In the genomic region with DNA sequence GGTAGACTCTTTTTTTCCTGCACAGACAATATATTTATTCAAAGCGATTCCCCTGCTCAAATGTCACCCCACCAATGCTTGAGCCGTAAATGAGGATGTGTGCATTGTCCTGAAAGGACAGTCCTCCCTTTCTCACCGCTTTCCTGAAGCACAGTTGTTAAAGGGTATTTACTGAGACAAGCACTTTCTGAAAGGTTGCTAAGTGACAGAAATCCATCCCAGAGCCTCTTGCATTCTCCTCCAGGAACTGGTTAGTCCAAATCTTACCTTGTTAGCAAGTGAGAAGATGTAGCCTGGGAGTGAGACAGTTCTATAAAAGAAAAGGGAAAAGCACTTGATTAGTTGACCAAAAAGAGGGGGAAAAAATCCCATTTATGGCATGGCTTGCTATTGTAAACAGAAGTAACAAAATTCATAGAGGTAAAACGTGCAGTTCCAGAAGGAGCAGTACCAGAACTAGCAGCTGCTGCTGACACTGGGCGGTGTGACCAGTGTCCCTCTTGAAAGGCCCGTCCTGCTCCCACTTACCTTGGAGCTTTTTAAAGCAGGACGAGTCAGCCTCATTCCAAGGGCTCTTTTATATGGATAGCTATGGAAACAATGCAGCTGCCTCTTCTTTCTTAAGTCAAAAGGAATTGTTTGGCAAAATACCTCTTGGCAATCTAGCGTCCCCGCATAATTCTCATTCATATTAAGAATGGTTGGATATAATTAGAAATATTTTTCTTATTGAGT, we compare ENCODE assay signal across 34 cellular contexts. TPM values are rescaled to one million over a fixed set of nuclear protein-coding genes. Genes with fewer than 3 reads are reported as not detected.
DNase-seq lines count a peak whose midpoint lies in the region; ATAC-seq and TF ChIP-seq lines count a peak whose summit lies in the region.
"Had no signal": no experiment of that assay in that cellular context is flagged by ENCODE, and none has a peak within 500 bp of the region (broad histone marks: within the 10 kb centered on the region; RNA-seq: fewer than 3 reads in every experiment).

A gene (minus strand): TSS at position 551 of the 735 bp plus-strand sequence. CDS start 1,738 bp downstream, outside the sequence.

- no peak within 1 kb of the TSS for H2AFZ ChIP-seq in H9 (ENCODE audit: low read length)

- H3K14ac ChIP-seq in H9 (ENCODE audit: insufficient read depth, low read length): no peak within 1 kb of the TSS

- intact Hi-C loops in gastrocnemius medialis (cut with DNase I; ENCODE audit: low total_unique reads) (loop anchor here (2.0 kb wide), 1 partner anchor 64 kb away; no protein-coding TSS in a partner anchor), upper lobe of right lung (cut with DNase I) (no loop called here)

- H4K20me1 ChIP-seq in H9 (ENCODE audit: control insufficient read depth, insufficient read depth, insufficient read length): no peaks in the 10 kb centered on the region

- H3K79me1 ChIP-seq in H9 (ENCODE audit: insufficient read depth, low read depth, low read length, poor library complexity, severe bottlenecking): no peaks in the 10 kb centered on the region

- TF ChIP-seq CTCF in H9 (conservative IDR thresholded peaks at IDR 0.05) (no peak), endodermal cell (conservative IDR thresholded peaks at IDR 0.05) (no peak), gastrocnemius medialis (IDR thresholded peaks at IDR 0.05 in 4 of 5, conservative IDR thresholded peaks at IDR 0.05 in 1 of 5) (no peak), upper lobe of right lung (IDR thresholded peaks at IDR 0.05) (no peak)

- H3K4me3 Mint-ChIP-seq in H9 (peak within 1 kb of the TSS; percentile 22 to 26; a peak in 3 of 5 replicates), endodermal cell (no peak within 1 kb of the TSS)
- H3K4me3 Mint-ChIP-seq: activated naive CD4-positive, alpha-beta T cell treated with anti-CD3 and anti-CD28 coated beads, Interleukin-2, amount 50 U/mL, for 24 hours; CD14-positive monocyte; mesothelial cell of epicardium; naive thymus-derived CD4-positive, alpha-beta T cell had no signal

- H3K27me3 Mint-ChIP-seq in H9 (ENCODE audit: low read depth) (no peaks in the 10 kb centered on the region), endodermal cell (ENCODE audit: insufficient read depth) (no peaks in the 10 kb centered on the region)

- H3K23ac ChIP-seq in H9 (ENCODE audit: insufficient read length, low read depth, low read length): no peak within 1 kb of the TSS

- no peak within 1 kb of the TSS for H2BK5ac ChIP-seq in H9 (ENCODE audit: insufficient read length, low read length)

- no peak within 1 kb of the TSS for H3K56ac ChIP-seq in H9 (ENCODE audit: insufficient read length, low read depth, low read length)

- H3K9me3 Mint-ChIP-seq in H9 (no peaks in the 10 kb centered on the region; a peak in 1 of 5 replicates), endodermal cell (no peaks in the 10 kb centered on the region)
- H3K9me3 Mint-ChIP-seq: mesothelial cell of epicardium had no signal

- in situ Hi-C loops in gastrocnemius medialis (cut with MboI; ENCODE audit: low sequenced_read_pairs in 4 of 4): no loop called here

- no peak within 1 kb of the TSS for H4K91ac ChIP-seq in H9 (ENCODE audit: insufficient read length, low read depth, low read length)

- H2BK15ac ChIP-seq in H9 (ENCODE audit: low read depth, low read length): no peak within 1 kb of the TSS

- H3K4me2 ChIP-seq in H9 (ENCODE audit: insufficient read depth, insufficient read length, low read length): peak within 1 kb of the TSS; percentile 9

- no peak within 1 kb of the TSS for H3K9ac ChIP-seq in H9 (ENCODE audit: extremely low read depth, insufficient read length, low read length)
- no peak within 1 kb of the TSS for H3K9ac ChIP-seq in endodermal cell (ENCODE audit: extremely low read depth, low read length, poor library complexity, severe bottlenecking)

- no peaks in the 10 kb centered on the region; the same call in 1 of the 2 replicates for H3K4me1 ChIP-seq in H9 (ENCODE audit: insufficient read depth, low read length)
- H3K4me1 ChIP-seq in endodermal cell (ENCODE audit: control insufficient read depth, insufficient read depth, low read length): no peaks in the 10 kb centered on the region
- H3K4me1 ChIP-seq in mesodermal cell (ENCODE audit: control insufficient read depth, insufficient read depth, low read length, poor library complexity, severe bottlenecking): peaks cover 5% of the 10 kb centered on the region
- peaks cover 0 to 6% of the 10 kb centered on the region in 2 donors for H3K4me1 ChIP-seq in gastrocnemius medialis
- H3K4me1 ChIP-seq in upper lobe of right lung: no peaks in the 10 kb centered on the region
- H3K4me1 ChIP-seq: right atrium auricular region, spleen had no signal

- no peak within 1 kb of the TSS for H3K4me3 ChIP-seq in endodermal cell (ENCODE audit: low read length)
- H3K4me3 ChIP-seq in mesodermal cell (ENCODE audit: extremely low read depth, insufficient read depth, low read length, poor library complexity, severe bottlenecking): no peak within 1 kb of the TSS
- no peak within 1 kb of the TSS for H3K4me3 ChIP-seq in gastrocnemius medialis
- no peak within 1 kb of the TSS for H3K4me3 ChIP-seq in upper lobe of right lung
- H3K4me3 ChIP-seq: dorsolateral prefrontal cortex, ovary, right atrium auricular region, spleen had no signal

- no peaks in the 10 kb centered on the region for H3K9me3 ChIP-seq in H9 (ENCODE audit: control insufficient read depth, low read depth, low read length)
- no peaks in the 10 kb centered on the region for H3K9me3 ChIP-seq in endodermal cell (ENCODE audit: control insufficient read depth, low read length)
- H3K9me3 ChIP-seq in mesodermal cell (ENCODE audit: control insufficient read depth, low read length): peaks cover 2% of the 10 kb centered on the region
- H3K9me3 ChIP-seq in gastrocnemius medialis: no peaks in the 10 kb centered on the region
- no peaks in the 10 kb centered on the region for H3K9me3 ChIP-seq in upper lobe of right lung
- H3K9me3 ChIP-seq: ovary, right atrium auricular region, spleen had no signal

- H3K23me2 ChIP-seq in H9 (ENCODE audit: insufficient read length, low read depth, low read length, poor library complexity, severe bottlenecking): no peaks in the 10 kb centered on the region

- H3K79me2 ChIP-seq in H9 (ENCODE audit: insufficient read depth, low read length): no peaks in the 10 kb centered on the region

- H3K4me1 Mint-ChIP-seq in H9: peaks cover 43 to 44% of the 10 kb centered on the region in 2 experiments
- peaks cover 16% of the 10 kb centered on the region for H3K4me1 Mint-ChIP-seq in endodermal cell
- H3K4me1 Mint-ChIP-seq: activated naive CD4-positive, alpha-beta T cell treated with anti-CD3 and anti-CD28 coated beads, Interleukin-2, amount 50 U/mL, for 24 hours; CD14-positive monocyte; mesothelial cell of epicardium; naive thymus-derived CD4-positive, alpha-beta T cell had no signal

- H3K4ac ChIP-seq in H9 (ENCODE audit: low read depth, low read length): no peak within 1 kb of the TSS

- peak within 1 kb of the TSS; percentile 26 for H2BK20ac ChIP-seq in H9 (ENCODE audit: low read depth, low read length, poor library complexity, severe bottlenecking)

- TF ChIP-seq POLR2A in gastrocnemius medialis (IDR thresholded peaks at IDR 0.05): no peak

- H3K27ac ChIP-seq in H9 (ENCODE audit: insufficient read length, low read depth, low read length) (peak within 1 kb of the TSS; percentile 41), endodermal cell (ENCODE audit: low read depth, low read length) (peak within 1 kb of the TSS; percentile 30), mesodermal cell (ENCODE audit: low read depth, low read length, severe bottlenecking) (peak within 1 kb of the TSS; percentile 23), gastrocnemius medialis (peak within 1 kb of the TSS; percentile 66 to 82 (median 80)), upper lobe of right lung (no peak within 1 kb of the TSS)
- H3K27ac ChIP-seq: dorsolateral prefrontal cortex, ovary, right atrium auricular region, spleen, VCaP had no signal

- no peak within 1 kb of the TSS for H2BK120ac ChIP-seq in H9 (ENCODE audit: low read depth, low read length, poor library complexity, severe bottlenecking)

- DNase-seq in H9 (peak; percentile 73), endodermal cell (peak; percentile 65), gastrocnemius medialis (no peak), AG08395 (ENCODE audit: low spot score) (no peak), kidney tubule cell (ENCODE audit: low spot score) (no peak), upper lobe of right lung (no peak)
- DNase-seq: activated CD4-positive, alpha-beta T cell treated with anti-CD3 and anti-CD28 coated beads for 4 hours; amniotic stem cell; Calu3; DND-41; dorsolateral prefrontal cortex; Kasumi-1; MV-4-11; naive thymus-derived CD4-positive, alpha-beta T cell; NCI-H1436; NCI-H2081; NCI-H748 treated with DMSO at 0.1 percent for 48 hours; ovary; SIG-M5; spleen; stimulated activated CD4-positive, alpha-beta T cell treated with anti-CD3 and anti-CD28 coated beads, Interleukin-2, amount 100 ng/mL, for 24 hours; stimulated activated naive CD8-positive, alpha-beta T cell treated with anti-CD3 and anti-CD28 coated beads, Interleukin-15, Interleukin-2, amounts not matched to agents 100 U/mL and 50 U/mL, for 24 hours; T-helper 9 cell had no signal

- no peak within 1 kb of the TSS for H2AK5ac ChIP-seq in H9 (ENCODE audit: insufficient read length, low read length)

- ATAC-seq in gastrocnemius medialis (peak; percentile 27 to 46), GM18907 (IDR thresholded peaks at IDR 0.05; ENCODE audit: unreplicated experiment) (no peak), upper lobe of right lung (no peak)
- ATAC-seq: HCT116; naive thymus-derived CD4-positive, alpha-beta T cell; stimulated activated naive CD8-positive, alpha-beta T cell treated with anti-CD3 and anti-CD28 coated beads, Interleukin-15, Interleukin-2, amounts not matched to agents 100 U/mL and 50 U/mL, for 24 hours had no signal

- H3K27me3 ChIP-seq in H9 (ENCODE audit: insufficient read depth, low read length) (no peaks in the 10 kb centered on the region), endodermal cell (ENCODE audit: control insufficient read depth, insufficient read depth, low read length, poor library complexity, severe bottlenecking) (no peaks in the 10 kb centered on the region), gastrocnemius medialis (no peaks in the 10 kb centered on the region), upper lobe of right lung (no peaks in the 10 kb centered on the region)
- H3K27me3 ChIP-seq: ovary, right atrium auricular region had no signal

- H2BK12ac ChIP-seq in H9 (ENCODE audit: insufficient read length, low read depth, low read length): no peak within 1 kb of the TSS

- WGBS in H9 (ENCODE audit: extremely low coverage, insufficient read length, low lambda C conversion rate): no CpG with 5 or more reads among the region's 9 CpGs
- WGBS in endodermal cell (ENCODE audit: insufficient coverage in 1 of 2, insufficient read length in 1 of 2), 2 experiments: 42 to 65% methylated on average over 7 to 9 of the region's 9 CpGs
- 41 to 45% methylated on average over 2 of the region's 9 CpGs for WGBS in mesodermal cell (ENCODE audit: insufficient coverage in 2 of 2), 2 experiments

- H3K36me3 ChIP-seq in endodermal cell (ENCODE audit: control insufficient read depth, insufficient read depth, low read length): no peaks in the 10 kb centered on the region
- no peaks in the 10 kb centered on the region for H3K36me3 ChIP-seq in mesodermal cell (ENCODE audit: control insufficient read depth, insufficient read depth, low read length)
- no peaks in the 10 kb centered on the region for H3K36me3 ChIP-seq in gastrocnemius medialis
- no peaks in the 10 kb centered on the region for H3K36me3 ChIP-seq in upper lobe of right lung
- H3K36me3 ChIP-seq: ovary, right atrium auricular region, spleen had no signal

- no peaks in the 10 kb centered on the region for H3K36me3 Mint-ChIP-seq in H9 (ENCODE audit: insufficient read depth in 1 of 3, low read depth in 3 of 3)
- H3K36me3 Mint-ChIP-seq in endodermal cell (ENCODE audit: low read depth): no peaks in the 10 kb centered on the region
- H3K36me3 Mint-ChIP-seq: activated naive CD4-positive, alpha-beta T cell treated with anti-CD3 and anti-CD28 coated beads, Interleukin-2, amount 50 U/mL, for 24 hours; CD14-positive monocyte; mesothelial cell of epicardium; naive thymus-derived CD4-positive, alpha-beta T cell had no signal

- H4K8ac ChIP-seq in H9 (replicated peaks; ENCODE audit: insufficient read length, low read depth, low read length): no peak within 1 kb of the TSS

- no peak within 1 kb of the TSS for H3K18ac ChIP-seq in H9 (ENCODE audit: insufficient read length, low read depth, low read length)

- H3T11ph ChIP-seq in H9 (ENCODE audit: low read length): no peak within 1 kb of the TSS

- no peak within 1 kb of the TSS for H4K5ac ChIP-seq in H9 (ENCODE audit: insufficient read length, low read depth, low read length)

- H3K27ac Mint-ChIP-seq in H9: peak within 1 kb of the TSS; percentile 17 to 85 (median 80); a peak in 6 of 7 replicates
- peak within 1 kb of the TSS; percentile 48 for H3K27ac Mint-ChIP-seq in endodermal cell
- H3K27ac Mint-ChIP-seq: activated naive CD4-positive, alpha-beta T cell treated with anti-CD3 and anti-CD28 coated beads, Interleukin-2, amount 50 U/mL, for 24 hours; CD14-positive monocyte; mesothelial cell of epicardium; naive thymus-derived CD4-positive, alpha-beta T cell had no signal

RNA-seq across cellular contexts. Expression of the gene that starts here (rescaled TPM):
- 0.68 and 0.90 TPM in 2 replicates for total RNA-seq in H9 (2021)
- under 1 TPM in 1 of 2 donors, not detected in 1; 0.99 TPM for total RNA-seq in endodermal cell
- polyA plus RNA-seq in endodermal cell (2013, experiment 1 of 2): not detected
- polyA plus RNA-seq in endodermal cell (2013, experiment 2 of 2): 0.17 TPM
- polyA plus RNA-seq in mesodermal cell (2013, experiment 1 of 2): 0.15 TPM
- 0.25 TPM for polyA plus RNA-seq in mesodermal cell (2013, experiment 2 of 2)
- total RNA-seq in gastrocnemius medialis: 1,000 to 10,000 TPM in 1 of 4 donors, 100 to 1,000 TPM in 2, 10 to 100 TPM in 1; 77.8 to 4,245 (median 724) TPM
- total RNA-seq in upper lobe of right lung: 1.0 TPM
- total RNA-seq: Calu3; chondrocyte; dorsolateral prefrontal cortex; mesothelial cell of epicardium; naive thymus-derived CD4-positive, alpha-beta T cell; right atrium auricular region; spleen had no signal
- polyA plus RNA-seq: CD14-positive monocyte; keratinocyte; liver; naive thymus-derived CD4-positive, alpha-beta T cell had no signal

Comparison
In these comparisons a context has a peak if more than half of its experiments do, and no peak if none do; other contexts are left out.
1. RNA of the gene that starts here (total RNA-seq): 77.8 to 4,245 TPM in gastrocnemius medialis; 1.0 TPM in upper lobe of right lung (single experiment), 0.99 TPM in endodermal cell and 0.68 to 0.90 TPM in H9; every median in the first group is over 10 times any median in the second.
2. Peak in DNase-seq, H3K27ac ChIP-seq and H3K4me2 ChIP-seq in H9; RNA of the gene not detected or under 1 TPM.
3. Peak in DNase-seq and H3K27ac ChIP-seq in endodermal cell; RNA of the gene not detected or under 1 TPM.
4. ATAC-seq: peak in gastrocnemius medialis (2 of 2); none in GM18907 (single experiment) and upper lobe of right lung (single experiment).